ENCODE assay signal across 10 cellular contexts in genomic region chr9:68951879-68952659, GRCh38.
A peak's percentile ranks its signal among the peaks of the same experiment; 100 is the strongest.
DNase-seq lines count a peak whose midpoint lies in the region; ATAC-seq and TF ChIP-seq lines count a peak whose summit lies in the region.
"Had no signal": no experiment of that assay in that cellular context is flagged by ENCODE, and none has a peak within 500 bp of the region (broad histone marks: within the 10 kb centered on the region; RNA-seq: fewer than 3 reads in every experiment).

No MANE protein-coding gene starts in this region.

- CTCF ChIA-PET in activated CD8-positive, alpha-beta T cell treated with anti-CD3 and anti-CD28 coated beads for 36 hours (lab: Charles Lee), result no interaction called here
- CTCF ChIA-PET in activated CD8-positive, alpha-beta T cell treated with anti-CD3 and anti-CD28 coated beads, Interleukin-2, amount 10 ng/mL, durations not matched to agents 7 days and 5 days (lab: Charles Lee), result interaction anchor here (0.9 to 1.7 kb wide), 5 partner anchors 12 to 394 kb away, joined by 3 to 6 read pairs (median 4); a partner anchor contains a TSS

- no peak for DNase-seq in activated CD8-positive, alpha-beta T cell treated with anti-CD3 and anti-CD28 coated beads for 36 hours
- no peak for DNase-seq in activated CD8-positive, alpha-beta T cell treated with anti-CD3 and anti-CD28 coated beads, Interleukin-2, amount 10 ng/mL, durations not matched to agents 7 days and 5 days
- DNase-seq in KBM-7 (peak; percentile 71), GM23338 (ENCODE audit: low spot score) (no peak), osteocyte (ENCODE audit: extremely low spot score, unreplicated experiment) (no peak)
- no peak for DNase-seq in stimulated activated CD8-positive, alpha-beta memory T cell treated with anti-CD3 and anti-CD28 coated beads, Interleukin-4, amount 100 ng/mL, for 48 hours
- DNase-seq: cortex of kidney, NCI-H2227 treated with DMSO at 0.1 percent for 48 hours had no signal

- H3K36me3 Mint-ChIP-seq in activated CD8-positive, alpha-beta T cell treated with anti-CD3 and anti-CD28 coated beads for 36 hours (ENCODE audit: low read depth), result no peaks in the 10 kb centered on the region
- H3K36me3 Mint-ChIP-seq in activated CD8-positive, alpha-beta T cell treated with anti-CD3 and anti-CD28 coated beads, Interleukin-2, amount 10 ng/mL, durations not matched to agents 7 days and 5 days (ENCODE audit: low read depth), result no peaks in the 10 kb centered on the region
- H3K36me3 Mint-ChIP-seq in GM23338 (ENCODE audit: low read depth) (0 out of 3 replicates have a peak, but pooled peaks cover 2% of the 10 kb centered on the region), osteocyte (ENCODE audit: unreplicated experiment) (no peaks in the 10 kb centered on the region)

- H3K27ac ChIP-seq in neutrophil (peak overlapping the region; percentile 57), GM23338 (ENCODE audit: low read depth) (no peak overlapping the region)

- 0 out of 2 replicates have a peak, but pooled peaks cover 4% of the 10 kb centered on the region for H3K9me2 ChIP-seq in GM23338 (ENCODE audit: insufficient read depth)

- H3K9me3 Mint-ChIP-seq in activated CD8-positive, alpha-beta T cell treated with anti-CD3 and anti-CD28 coated beads for 36 hours, result peaks cover 3% of the 10 kb centered on the region
- H3K9me3 Mint-ChIP-seq in activated CD8-positive, alpha-beta T cell treated with anti-CD3 and anti-CD28 coated beads, Interleukin-2, amount 10 ng/mL, durations not matched to agents 7 days and 5 days (ENCODE audit: insufficient read depth), result no peaks in the 10 kb centered on the region
- H3K9me3 Mint-ChIP-seq in GM23338, result no peaks in the 10 kb centered on the region
- no peaks in the 10 kb centered on the region for H3K9me3 Mint-ChIP-seq in osteocyte (ENCODE audit: unreplicated experiment)

- H3K4me1 ChIP-seq in neutrophil (ENCODE audit: control insufficient read depth in 1 of 2, insufficient read depth in 1 of 2, low read depth in 1 of 2, low read length in 1 of 2) (peaks cover 10 to 11% of the 10 kb centered on the region in 2 experiments), GM23338 (ENCODE audit: insufficient read depth) (peaks cover 35% of the 10 kb centered on the region)

- POLR2A ChIA-PET in activated CD8-positive, alpha-beta T cell treated with anti-CD3 and anti-CD28 coated beads for 36 hours (lab: Charles Lee), result interaction anchor here (0.9 kb wide), 2 partner anchors 25 to 27 kb away, joined by 3 read pairs; no protein-coding TSS in a partner anchor
- POLR2A ChIA-PET in activated CD8-positive, alpha-beta T cell treated with anti-CD3 and anti-CD28 coated beads, Interleukin-2, amount 10 ng/mL, durations not matched to agents 7 days and 5 days (lab: Charles Lee), result no interaction called here

- H3K4me1 Mint-ChIP-seq in activated CD8-positive, alpha-beta T cell treated with anti-CD3 and anti-CD28 coated beads for 36 hours (ENCODE audit: low read depth), result peaks cover 33% of the 10 kb centered on the region
- peaks cover 8% of the 10 kb centered on the region for H3K4me1 Mint-ChIP-seq in activated CD8-positive, alpha-beta T cell treated with anti-CD3 and anti-CD28 coated beads, Interleukin-2, amount 10 ng/mL, durations not matched to agents 7 days and 5 days (ENCODE audit: low read depth)
- H3K4me1 Mint-ChIP-seq in GM23338 (peaks cover 59% of the 10 kb centered on the region), osteocyte (ENCODE audit: unreplicated experiment) (no peaks in the 10 kb centered on the region)

- H3F3A ChIP-seq in GM23338 (replicated peaks; ENCODE audit: low read depth), result 0 out of 2 replicates have a peak, but pooled peaks cover 2% of the 10 kb centered on the region

- H2AFZ ChIP-seq in GM23338, result no peak overlapping the region

- H3K36me3 ChIP-seq in neutrophil (peaks cover 15% of the 10 kb centered on the region), GM23338 (ENCODE audit: insufficient read depth) (no peaks in the 10 kb centered on the region)

- H3K27me3 ChIP-seq in neutrophil (no peaks in the 10 kb centered on the region), GM23338 (ENCODE audit: insufficient read depth) (no peaks in the 10 kb centered on the region)

- H3K4me2 ChIP-seq in GM23338, result no peak overlapping the region

- TF ChIP-seq CTCF in activated CD8-positive, alpha-beta T cell treated with anti-CD3 and anti-CD28 coated beads for 36 hours (IDR thresholded peaks at IDR 0.05), result no peak
- TF ChIP-seq CTCF in neutrophil (IDR thresholded peaks at IDR 0.05) (no peak), GM23338 (conservative IDR thresholded peaks at IDR 0.05; ENCODE audit: low read depth in 2 of 2) (no peak), osteocyte (IDR thresholded peaks at IDR 0.05) (no peak)

- peak; percentile 25 for ATAC-seq in activated CD8-positive, alpha-beta T cell treated with anti-CD3 and anti-CD28 coated beads for 36 hours
- no peak for ATAC-seq in activated CD8-positive, alpha-beta T cell treated with anti-CD3 and anti-CD28 coated beads, Interleukin-2, amount 10 ng/mL, durations not matched to agents 7 days and 5 days
- ATAC-seq in HG02571 (IDR thresholded peaks at IDR 0.05; ENCODE audit: unreplicated experiment) (peak; percentile 51), GM23338 (no peak)

- H3K79me2 ChIP-seq in GM23338 (replicated peaks; ENCODE audit: insufficient read depth), result no peaks in the 10 kb centered on the region

- no peaks in the 10 kb centered on the region for H3K9me3 ChIP-seq in neutrophil

- in situ Hi-C loops in KBM-7 (cut with MboI; ENCODE audit: low pct_unique_long_range_greater_than_20kb, low sequenced_read_pairs), result no loop called here

- intact Hi-C loops in activated CD8-positive, alpha-beta T cell treated with anti-CD3 and anti-CD28 coated beads for 36 hours (cut with micrococcal nuclease), result no loop called here

- no peak overlapping the region for H3K4me3 ChIP-seq in neutrophil (ENCODE audit: low read depth in 1 of 2, low read length in 1 of 2)
- H3K4me3 ChIP-seq in GM23338, result no peak overlapping the region

- no peak overlapping the region for H3K4me3 Mint-ChIP-seq in activated CD8-positive, alpha-beta T cell treated with anti-CD3 and anti-CD28 coated beads for 36 hours
- no peak overlapping the region for H3K4me3 Mint-ChIP-seq in activated CD8-positive, alpha-beta T cell treated with anti-CD3 and anti-CD28 coated beads, Interleukin-2, amount 10 ng/mL, durations not matched to agents 7 days and 5 days
- H3K4me3 Mint-ChIP-seq in GM23338, result no peak overlapping the region
- no peak overlapping the region for H3K4me3 Mint-ChIP-seq in osteocyte (ENCODE audit: unreplicated experiment)

- H4K20me1 ChIP-seq in GM23338 (replicated peaks; ENCODE audit: insufficient read depth), result no peaks in the 10 kb centered on the region

- H3K27ac Mint-ChIP-seq in activated CD8-positive, alpha-beta T cell treated with anti-CD3 and anti-CD28 coated beads for 36 hours, result no peak overlapping the region
- no peak overlapping the region for H3K27ac Mint-ChIP-seq in activated CD8-positive, alpha-beta T cell treated with anti-CD3 and anti-CD28 coated beads, Interleukin-2, amount 10 ng/mL, durations not matched to agents 7 days and 5 days
- no peak overlapping the region for H3K27ac Mint-ChIP-seq in GM23338
- no peak overlapping the region for H3K27ac Mint-ChIP-seq in osteocyte (ENCODE audit: unreplicated experiment)

- H3K27me3 Mint-ChIP-seq in activated CD8-positive, alpha-beta T cell treated with anti-CD3 and anti-CD28 coated beads for 36 hours, result peaks cover 24% of the 10 kb centered on the region
- H3K27me3 Mint-ChIP-seq in activated CD8-positive, alpha-beta T cell treated with anti-CD3 and anti-CD28 coated beads, Interleukin-2, amount 10 ng/mL, durations not matched to agents 7 days and 5 days (ENCODE audit: low read depth), result peaks cover 6% of the 10 kb centered on the region
- peaks cover 12% of the 10 kb centered on the region for H3K27me3 Mint-ChIP-seq in GM23338 (ENCODE audit: insufficient read depth, low read depth, poor library complexity)
- H3K27me3 Mint-ChIP-seq in osteocyte (ENCODE audit: unreplicated experiment), result peaks cover 13% of the 10 kb centered on the region

TF ChIP-seq in GM23338, 12 proteins besides CTCF, POLR2A, EP300 and RAD21 (continues in another document):
- no peak for TF ChIP-seq STAT1 (IDR thresholded peaks at IDR 0.05; ENCODE audit: unreplicated experiment)
- TF ChIP-seq CREB1 (CRISPR knock-in tag; IDR thresholded peaks at IDR 0.05; ENCODE audit: low read depth), result no peak
- no peak for TF ChIP-seq ZNF114 (CRISPR knock-in tag; IDR thresholded peaks at IDR 0.05)
- no peak for TF ChIP-seq REST (IDR thresholded peaks at IDR 0.05; ENCODE audit: unreplicated experiment)
- no peak for TF ChIP-seq NANOG (IDR thresholded peaks at IDR 0.05; ENCODE audit: borderline replicate concordance)
- TF ChIP-seq EZH2 (IDR thresholded peaks at IDR 0.05; ENCODE audit: low read depth, unreplicated experiment), result no peak
- TF ChIP-seq POLR2AphosphoS5 (IDR thresholded peaks at IDR 0.05; ENCODE audit: low read depth), result no peak

Comparison
In these comparisons a context has a peak if more than half of its experiments do, and no peak if none do; other contexts are left out.
1. ATAC-seq: peak in activated CD8-positive, alpha-beta T cell treated with anti-CD3 and anti-CD28 coated beads for 36 hours (single experiment) and HG02571 (single experiment); none in activated CD8-positive, alpha-beta T cell treated with anti-CD3 and anti-CD28 coated beads, Interleukin-2, amount 10 ng/mL, durations not matched to agents 7 days and 5 days (single experiment) and GM23338 (single experiment).